Comparison of ENCODE assay signal across 21 cellular contexts in genomic region chr10:21692909-21693308, GRCh38.
A peak's percentile ranks its signal among the peaks of the same experiment; 100 is the strongest.
DNase-seq lines count a peak whose midpoint lies in the region; ATAC-seq and TF ChIP-seq lines count a peak whose summit lies in the region.
"Had no signal": no experiment of that assay in that cellular context is flagged by ENCODE, and none has a peak within 500 bp of the region (broad histone marks: within the 10 kb centered on the region; RNA-seq: fewer than 3 reads in every experiment).

No MANE protein-coding gene starts in this region.

- no peak for ATAC-seq in memory B cell (ENCODE audit: low read depth)
- ATAC-seq in HG02970 (IDR thresholded peaks at IDR 0.05; ENCODE audit: low FRiP score, unreplicated experiment): no peak
- ATAC-seq: HepG2 had no signal

- peak overlapping the region; percentile 33 for H3K27ac Mint-ChIP-seq in memory B cell
- H3K27ac Mint-ChIP-seq: HFFc6 had no signal

- no peak overlapping the region for H3K9ac ChIP-seq in mammary epithelial cell (ENCODE audit: insufficient read depth, low read length)

- TF ChIP-seq POLR2A in breast epithelium (IDR thresholded peaks at IDR 0.05) (no peak), Peyer's patch (IDR thresholded peaks at IDR 0.05) (no peak)

- WGBS in mammary epithelial cell (ENCODE audit: low coverage, missing lambda C conversion rate): 77% methylated on average over 1 of the region's 1 CpG

- H2AFZ ChIP-seq in mammary epithelial cell (ENCODE audit: low read depth, low read length): no peak overlapping the region

- peaks cover 4% of the 10 kb centered on the region for H3K4me1 Mint-ChIP-seq in memory B cell

- in situ Hi-C loops in mammary epithelial cell (cut with MboI; ENCODE audit: low sequenced_read_pairs in 2 of 2): no loop called here

- no TSS peak for BruUV-seq in mammary epithelial cell (replicated peaks; lab: Mats Ljungman, UMichigan)

- TF ChIP-seq CTCF in mammary epithelial cell (conservative IDR thresholded peaks at IDR 0.05 in 1 of 2, IDR thresholded peaks at IDR 0.05 in 1 of 2; ENCODE audit: extremely low read depth in 1 of 2, insufficient read depth in 1 of 2, low read depth in 1 of 2, low read length in 2 of 2) (no peak), breast epithelium (IDR thresholded peaks at IDR 0.05) (no peak), epithelial cell of esophagus (IDR thresholded peaks at IDR 0.05; ENCODE audit: insufficient read depth, low read depth, low read length, missing control alignments) (no peak), Peyer's patch (IDR thresholded peaks at IDR 0.05) (no peak)

- no peak overlapping the region for H3K4me2 ChIP-seq in mammary epithelial cell (ENCODE audit: insufficient read depth, low read depth, low read length)

- peaks cover 14% of the 10 kb centered on the region for H3K79me2 ChIP-seq in mammary epithelial cell (ENCODE audit: insufficient read depth, low read length)

- no peak overlapping the region for H3K27ac ChIP-seq in mammary epithelial cell (ENCODE audit: insufficient read depth, low read depth, low read length)
- no peak overlapping the region for H3K27ac ChIP-seq in breast epithelium
- no peak overlapping the region for H3K27ac ChIP-seq in Peyer's patch
- H3K27ac ChIP-seq: C4-2B, HL-60 had no signal

- H3K36me3 Mint-ChIP-seq in memory B cell: peaks cover 37% of the 10 kb centered on the region

- H3K4me1 ChIP-seq in mammary epithelial cell (ENCODE audit: insufficient read depth, low read length): no peaks in the 10 kb centered on the region
- H3K4me1 ChIP-seq in breast epithelium: no peaks in the 10 kb centered on the region
- no peaks in the 10 kb centered on the region for H3K4me1 ChIP-seq in Peyer's patch

- H3K4me3 ChIP-seq in mammary epithelial cell (replicated peaks in 1 of 3; ENCODE audit: insufficient read depth in 1 of 3, low read depth in 2 of 3, low read length in 3 of 3) (no peak overlapping the region), breast epithelium (no peak overlapping the region), epithelial cell of esophagus (ENCODE audit: low read length) (no peak overlapping the region), Peyer's patch (no peak overlapping the region)

- dilution Hi-C loops in mammary epithelial cell (cut with HindIII; ENCODE audit: low sequenced_read_pairs): no loop called here

- H3K9me3 Mint-ChIP-seq in memory B cell: peaks cover under 1% of the 10 kb centered on the region
- H3K9me3 Mint-ChIP-seq: HFFc6 had no signal

- no peaks in the 10 kb centered on the region for H3K9me3 ChIP-seq in mammary epithelial cell (replicated peaks; ENCODE audit: insufficient read depth, low read length)
- H3K9me3 ChIP-seq in breast epithelium: no peaks in the 10 kb centered on the region
- no peaks in the 10 kb centered on the region for H3K9me3 ChIP-seq in Peyer's patch

- H3K36me3 ChIP-seq in mammary epithelial cell (ENCODE audit: insufficient read depth, low read length) (peaks cover 4% of the 10 kb centered on the region), breast epithelium (peaks cover 6% of the 10 kb centered on the region), Peyer's patch (peaks cover 0 to 7% (median 0%) of the 10 kb centered on the region in 3 donors)

- intact Hi-C loops in mammary epithelial cell (cut with micrococcal nuclease): no loop called here
- intact Hi-C loops in breast epithelium (cut with DNase I; ENCODE audit: low total_unique reads): no loop called here

- no peaks in the 10 kb centered on the region for H3K27me3 Mint-ChIP-seq in memory B cell

- CTCF ChIA-PET in mammary epithelial cell (lab: Charles Lee; ENCODE audit: low non-redundant PET): no interaction called here

- no peak overlapping the region for H3K4me3 Mint-ChIP-seq in memory B cell
- H3K4me3 Mint-ChIP-seq: HFFc6 had no signal

- H3K27me3 ChIP-seq in mammary epithelial cell (ENCODE audit: insufficient read depth, low read length) (no peaks in the 10 kb centered on the region), breast epithelium (no peaks in the 10 kb centered on the region), Peyer's patch (no peaks in the 10 kb centered on the region)

- H4K20me1 ChIP-seq in mammary epithelial cell (ENCODE audit: insufficient read depth, low read length): no peaks in the 10 kb centered on the region

- DNase-seq in mammary epithelial cell (peak; percentile 18), breast epithelium (ENCODE audit: low spot score in 2 of 2) (no peak), epithelial cell of esophagus (ENCODE audit: low read depth) (peak; percentile 31), memory B cell (ENCODE audit: low spot score in 2 of 2) (no peak), Peyer's patch (no peak), AG08396 (ENCODE audit: low spot score) (no peak), COLO829 (ENCODE audit: low spot score) (no peak)
- DNase-seq: 8988T, DMS53, EL, HFFc6, KG1, NCI-H1105, NCI-H2029 treated with DMSO at 0.1 percent for 48 hours, NCI-H2171, NCI-H526, Right ventricle myocardium superior had no signal

Comparison
In these comparisons a context has a peak if more than half of its experiments do, and no peak if none do; other contexts are left out.
1. DNase-seq: peak in mammary epithelial cell (single experiment) and epithelial cell of esophagus (single experiment); none in breast epithelium (0 of 2), memory B cell (0 of 2), Peyer's patch (0 of 3), AG08396 (single experiment) and COLO829 (single experiment).